1 cellular context compared by ENCODE assay signal in genomic region chr6:25446815-25447569, GRCh38.
TF ChIP-seq lines count a peak whose summit lies in the region.

No MANE protein-coding gene starts in this region.

TF ChIP-seq in H1, 55 proteins besides CTCF, POLR2A, EP300 and RAD21 (continued from another document):
- TF ChIP-seq CHD7 (IDR thresholded peaks at IDR 0.05; ENCODE audit: insufficient replicate concordance, low read length) = no peak
TF ChIP-seq in H1: peak in this region for 0.
